ENCODE assay signal across 9 cellular contexts in the genomic region with DNA sequence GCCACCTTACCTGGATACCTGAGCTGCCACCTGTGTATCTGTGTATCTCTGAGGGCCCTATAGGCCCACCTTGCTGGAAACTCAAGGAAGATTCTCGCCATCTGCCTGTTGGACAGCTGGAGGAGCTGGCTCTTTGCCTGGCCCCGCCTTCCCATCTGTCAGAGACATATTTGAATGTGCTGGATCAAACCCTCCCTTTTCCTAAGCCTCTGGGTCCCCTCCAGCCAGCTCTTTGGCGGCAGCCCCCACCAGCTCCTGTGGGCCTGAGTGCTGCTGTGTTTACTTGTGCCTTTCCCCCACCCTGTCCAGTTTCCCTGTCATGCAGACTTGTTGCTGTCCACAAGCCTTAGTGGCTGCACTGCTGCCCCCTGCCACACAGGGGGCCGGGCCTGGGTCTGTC. TPM values are rescaled to one million over a fixed set of nuclear protein-coding genes. Genes with fewer than 3 reads are reported as not detected.
DNase-seq lines count a peak whose midpoint lies in the region; ATAC-seq and TF ChIP-seq lines count a peak whose summit lies in the region.
"Had no signal": no experiment of that assay in that cellular context is flagged by ENCODE, and none has a peak within 500 bp of the region (broad histone marks: within the 10 kb centered on the region; RNA-seq: fewer than 3 reads in every experiment).

No MANE protein-coding gene starts in this region.

- no peaks in the 10 kb centered on the region for H3K9me2 ChIP-seq in MM.1S (replicated peaks; ENCODE audit: insufficient read depth, low read length)

- H3K4me2 ChIP-seq in MM.1S (ENCODE audit: low read depth, low read length): no peak overlapping the region

- no peak overlapping the region for H2AFZ ChIP-seq in MM.1S (ENCODE audit: low read length)

- H3K4me3 ChIP-seq in esophagus (ENCODE audit: low read depth in 1 of 2, low read length in 2 of 2) (no peak overlapping the region), MM.1S (ENCODE audit: low read length) (no peak overlapping the region)

- H3F3A ChIP-seq in MM.1S (ENCODE audit: insufficient read depth, low read length): peaks cover 15% of the 10 kb centered on the region

- no peaks in the 10 kb centered on the region for H4K20me1 ChIP-seq in MM.1S (ENCODE audit: insufficient read depth, low read length)

- intact Hi-C loops in sciatic nerve (cut with DNase I): no loop called here

- peaks cover 13 to 23% of the 10 kb centered on the region in 2 donors for H3K4me1 ChIP-seq in esophagus (ENCODE audit: control insufficient read depth in 2 of 2, insufficient read depth in 2 of 2, low read length in 1 of 2)
- H3K4me1 ChIP-seq in MM.1S (ENCODE audit: low read length): peaks cover 31% of the 10 kb centered on the region

- peak; percentile 74 for DNase-seq in DMS53 treated with DMSO at 0.1 percent for 48 hours (lab: John Stamatoyannopoulos, UW; ENCODE audit: unreplicated experiment)
- peak; percentile 72 for DNase-seq in NCI-H510A (lab: John Stamatoyannopoulos, UW)
- DNase-seq in sciatic nerve (ENCODE audit: low spot score): peak; percentile 68
- no peak for DNase-seq in left lobe of liver (ENCODE audit: low spot score)
- no peak for DNase-seq in stimulated activated CD4-positive, alpha-beta T cell treated with anti-CD3 and anti-CD28 coated beads, Interleukin-15, amount 100 ng/mL, for 24 hours
- no peak for DNase-seq in MM.1S
- DNase-seq: naive B cell had no signal

- H3K27me3 ChIP-seq in esophagus (ENCODE audit: control insufficient read depth in 1 of 2, insufficient read depth in 2 of 2, low read length in 2 of 2): no peaks in the 10 kb centered on the region
- no peaks in the 10 kb centered on the region for H3K27me3 ChIP-seq in MM.1S (replicated peaks; ENCODE audit: insufficient read depth, low read length)

- WGBS in esophagus, 2 donors: 38 to 53% methylated on average over 4 of the region's 4 CpGs

- H3K9me3 ChIP-seq in esophagus (ENCODE audit: control insufficient read depth in 2 of 2, insufficient read depth in 1 of 2, low read depth in 1 of 2, low read length in 1 of 2) (no peaks in the 10 kb centered on the region), MM.1S (replicated peaks; ENCODE audit: insufficient read depth, low read length) (no peaks in the 10 kb centered on the region)

- H3K9ac ChIP-seq in MM.1S (ENCODE audit: low read length): no peak overlapping the region

- peaks cover 11% of the 10 kb centered on the region for H3K79me2 ChIP-seq in MM.1S (ENCODE audit: low read length)

- H3K27ac ChIP-seq in esophagus (ENCODE audit: low read depth in 2 of 2, low read length in 1 of 2) (peak overlapping the region; percentile 16 to 64), MM.1S (ENCODE audit: low read length) (no peak overlapping the region)

- no peak for TF ChIP-seq CTCF in MM.1S (IDR thresholded peaks at IDR 0.05; ENCODE audit: low read length)

- H3K36me3 ChIP-seq in esophagus (ENCODE audit: control insufficient read depth in 2 of 2, insufficient read depth in 2 of 2, low read length in 1 of 2) (peaks cover 11 to 17% of the 10 kb centered on the region in 2 donors), MM.1S (replicated peaks; ENCODE audit: insufficient read depth, low read length) (no peaks in the 10 kb centered on the region; the same call in 1 of the 2 replicates)

- ATAC-seq in sciatic nerve (peak; percentile 45), left lobe of liver (no peak), HG03025 (IDR thresholded peaks at IDR 0.05; ENCODE audit: low FRiP score, unreplicated experiment) (no peak)

RNA-seq across cellular contexts. Expression of a gene that starts 55.9 kb away (rescaled TPM):
- polyA plus RNA-seq in esophagus: 100 to 1,000 TPM; 362 to 481 TPM
- total RNA-seq in sciatic nerve: 566 TPM
- total RNA-seq in left lobe of liver: 160 TPM

Comparison
In these comparisons a context has a peak if more than half of its experiments do, and no peak if none do; other contexts are left out.
1. DNase-seq: peak in DMS53 treated with DMSO at 0.1 percent for 48 hours (single experiment), NCI-H510A (single experiment) and sciatic nerve (single experiment); none in left lobe of liver (single experiment), stimulated activated CD4-positive, alpha-beta T cell treated with anti-CD3 and anti-CD28 coated beads, Interleukin-15, amount 100 ng/mL, for 24 hours (single experiment) and MM.1S (single experiment).